Comparison of ENCODE assay signal across 15 cellular contexts in the genomic region with DNA sequence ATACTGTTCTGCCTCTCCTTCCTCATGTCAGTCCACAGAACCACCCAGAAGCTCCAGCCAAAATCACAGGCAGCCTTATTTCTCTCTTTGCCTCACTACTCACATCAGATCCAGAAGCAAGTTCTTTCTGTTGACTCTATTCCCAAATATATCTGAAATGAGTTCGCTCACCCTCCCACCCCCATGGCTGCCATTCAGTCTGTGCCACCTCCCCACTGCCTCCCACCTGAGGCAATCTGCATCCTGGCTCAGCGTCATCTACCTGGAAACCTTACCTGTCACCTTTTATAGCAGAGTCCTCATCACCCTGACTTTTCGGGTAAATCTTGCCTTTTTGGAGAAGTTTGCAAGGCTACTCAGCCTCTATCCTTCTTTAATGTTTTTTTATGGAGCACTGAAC.
"Had no signal": no experiment of that assay in that cellular context is flagged by ENCODE, and none has a peak within 500 bp of the region (broad histone marks: within the 10 kb centered on the region; RNA-seq: fewer than 3 reads in every experiment).

No MANE protein-coding gene starts in this region.

- H3K36me3 Mint-ChIP-seq: mesothelial cell of epicardium had no signal

- ATAC-seq: foreskin keratinocyte, gastroesophageal sphincter, heart right ventricle, left cardiac atrium, left lung, left ventricle myocardium superior, lower lobe of right lung, mucosa of descending colon had no signal

- H3K9me3 Mint-ChIP-seq: mesothelial cell of epicardium had no signal

- H3K4me3 Mint-ChIP-seq: mesothelial cell of epicardium had no signal

- H3K27ac Mint-ChIP-seq: mesothelial cell of epicardium had no signal

- DNase-seq: dermis blood vessel endothelial cell; dorsolateral prefrontal cortex; effector CD4-positive, alpha-beta T cell; effector memory CD4-positive, alpha-beta T cell; foreskin keratinocyte; heart right ventricle; hippocampal formation; left cardiac atrium; left lung; left ventricle myocardium superior; lower lobe of right lung; mesenchymal stem cell; mucosa of descending colon had no signal
